In the genomic region with DNA sequence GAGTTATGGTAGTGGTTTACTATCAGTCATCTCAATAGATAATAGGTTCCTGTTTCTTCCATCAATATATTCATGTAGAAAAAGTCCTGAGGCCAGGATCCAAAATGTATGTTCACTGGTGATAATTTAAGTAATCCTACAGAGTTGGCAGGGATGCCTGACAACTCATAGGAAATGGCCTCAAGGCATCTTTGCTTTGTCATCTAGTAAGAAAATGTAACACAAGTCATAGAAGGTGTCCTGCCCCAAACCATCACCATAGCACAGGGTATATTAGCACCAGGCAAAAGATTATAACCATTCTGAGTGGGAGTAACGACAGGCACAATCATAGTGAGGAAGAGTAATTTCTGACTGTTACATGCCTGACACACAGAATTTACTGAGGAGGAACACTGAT, we compare ENCODE assay signal across 1 cellular context.
TF ChIP-seq lines count a peak whose summit lies in the region.

No MANE protein-coding gene starts in this region.

TF ChIP-seq in GM12878, 131 proteins besides CTCF, POLR2A, EP300 and RAD21 (continued from another document):
- TF ChIP-seq, protein P1, sequence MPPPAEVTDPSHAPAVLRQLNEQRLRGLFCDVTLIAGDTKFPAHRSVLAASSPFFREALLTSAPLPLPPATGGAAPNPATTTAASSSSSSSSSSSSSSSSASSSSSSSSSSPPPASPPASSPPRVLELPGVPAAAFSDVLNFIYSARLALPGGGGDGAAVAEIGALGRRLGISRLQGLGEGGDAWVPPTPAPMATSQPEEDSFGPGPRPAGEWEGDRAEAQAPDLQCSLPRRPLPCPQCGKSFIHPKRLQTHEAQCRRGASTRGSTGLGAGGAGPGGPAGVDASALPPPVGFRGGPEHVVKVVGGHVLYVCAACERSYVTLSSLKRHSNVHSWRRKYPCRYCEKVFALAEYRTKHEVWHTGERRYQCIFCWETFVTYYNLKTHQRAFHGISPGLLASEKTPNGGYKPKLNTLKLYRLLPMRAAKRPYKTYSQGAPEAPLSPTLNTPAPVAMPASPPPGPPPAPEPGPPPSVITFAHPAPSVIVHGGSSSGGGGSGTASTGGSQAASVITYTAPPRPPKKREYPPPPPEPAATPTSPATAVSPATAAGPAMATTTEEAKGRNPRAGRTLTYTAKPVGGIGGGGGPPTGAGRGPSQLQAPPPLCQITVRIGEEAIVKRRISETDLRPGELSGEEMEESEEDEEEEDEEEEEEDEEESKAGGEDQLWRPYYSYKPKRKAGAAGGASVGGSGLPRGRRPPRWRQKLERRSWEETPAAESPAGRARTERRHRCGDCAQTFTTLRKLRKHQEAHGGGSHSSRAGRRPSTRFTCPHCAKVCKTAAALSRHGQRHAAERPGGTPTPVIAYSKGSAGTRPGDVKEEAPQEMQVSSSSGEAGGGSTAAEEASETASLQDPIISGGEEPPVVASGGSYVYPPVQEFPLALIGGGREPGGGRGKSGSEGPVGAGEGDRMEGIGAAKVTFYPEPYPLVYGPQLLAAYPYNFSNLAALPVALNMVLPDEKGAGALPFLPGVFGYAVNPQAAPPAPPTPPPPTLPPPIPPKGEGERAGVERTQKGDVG (CRISPR knock-in tag; IDR thresholded peaks at IDR 0.05) = no peak
- no peak for TF ChIP-seq CHD1 (IDR thresholded peaks at IDR 0.05; ENCODE audit: low read depth, low read length)
- no peak for TF ChIP-seq KLF5 (IDR thresholded peaks at IDR 0.05; ENCODE audit: partially characterized antibody)
- no peak for TF ChIP-seq CBFB (IDR thresholded peaks at IDR 0.05; ENCODE audit: low read depth)
- TF ChIP-seq ETV6 (conservative IDR thresholded peaks at IDR 0.05 in 1 of 2, IDR thresholded peaks at IDR 0.05 in 1 of 2; ENCODE audit: borderline replicate concordance in 1 of 2, low read depth in 1 of 2) = no peak
- TF ChIP-seq, protein P2, sequence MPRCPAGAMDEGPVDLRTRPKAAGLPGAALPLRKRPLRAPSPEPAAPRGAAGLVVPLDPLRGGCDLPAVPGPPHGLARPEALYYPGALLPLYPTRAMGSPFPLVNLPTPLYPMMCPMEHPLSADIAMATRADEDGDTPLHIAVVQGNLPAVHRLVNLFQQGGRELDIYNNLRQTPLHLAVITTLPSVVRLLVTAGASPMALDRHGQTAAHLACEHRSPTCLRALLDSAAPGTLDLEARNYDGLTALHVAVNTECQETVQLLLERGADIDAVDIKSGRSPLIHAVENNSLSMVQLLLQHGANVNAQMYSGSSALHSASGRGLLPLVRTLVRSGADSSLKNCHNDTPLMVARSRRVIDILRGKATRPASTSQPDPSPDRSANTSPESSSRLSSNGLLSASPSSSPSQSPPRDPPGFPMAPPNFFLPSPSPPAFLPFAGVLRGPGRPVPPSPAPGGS (IDR thresholded peaks at IDR 0.05; ENCODE audit: borderline replicate concordance, insufficient read depth, low read depth, low read length, poor library complexity, severe bottlenecking) = no peak
- TF ChIP-seq CEBPB (IDR thresholded peaks at IDR 0.05; ENCODE audit: borderline replicate concordance in 1 of 2, low read depth in 2 of 2, low read length in 2 of 2) = no peak
- TF ChIP-seq JUNB (IDR thresholded peaks at IDR 0.05) = no peak
- TF ChIP-seq ZNF274 (IDR thresholded peaks at IDR 0.05; ENCODE audit: insufficient read depth, insufficient read length) = no peak
- TF ChIP-seq DPF2 (IDR thresholded peaks at IDR 0.05) = no peak
- no peak for TF ChIP-seq FOS (IDR thresholded peaks at IDR 0.05; ENCODE audit: borderline replicate concordance, extremely low read depth, insufficient read length)
- TF ChIP-seq, protein P3, sequence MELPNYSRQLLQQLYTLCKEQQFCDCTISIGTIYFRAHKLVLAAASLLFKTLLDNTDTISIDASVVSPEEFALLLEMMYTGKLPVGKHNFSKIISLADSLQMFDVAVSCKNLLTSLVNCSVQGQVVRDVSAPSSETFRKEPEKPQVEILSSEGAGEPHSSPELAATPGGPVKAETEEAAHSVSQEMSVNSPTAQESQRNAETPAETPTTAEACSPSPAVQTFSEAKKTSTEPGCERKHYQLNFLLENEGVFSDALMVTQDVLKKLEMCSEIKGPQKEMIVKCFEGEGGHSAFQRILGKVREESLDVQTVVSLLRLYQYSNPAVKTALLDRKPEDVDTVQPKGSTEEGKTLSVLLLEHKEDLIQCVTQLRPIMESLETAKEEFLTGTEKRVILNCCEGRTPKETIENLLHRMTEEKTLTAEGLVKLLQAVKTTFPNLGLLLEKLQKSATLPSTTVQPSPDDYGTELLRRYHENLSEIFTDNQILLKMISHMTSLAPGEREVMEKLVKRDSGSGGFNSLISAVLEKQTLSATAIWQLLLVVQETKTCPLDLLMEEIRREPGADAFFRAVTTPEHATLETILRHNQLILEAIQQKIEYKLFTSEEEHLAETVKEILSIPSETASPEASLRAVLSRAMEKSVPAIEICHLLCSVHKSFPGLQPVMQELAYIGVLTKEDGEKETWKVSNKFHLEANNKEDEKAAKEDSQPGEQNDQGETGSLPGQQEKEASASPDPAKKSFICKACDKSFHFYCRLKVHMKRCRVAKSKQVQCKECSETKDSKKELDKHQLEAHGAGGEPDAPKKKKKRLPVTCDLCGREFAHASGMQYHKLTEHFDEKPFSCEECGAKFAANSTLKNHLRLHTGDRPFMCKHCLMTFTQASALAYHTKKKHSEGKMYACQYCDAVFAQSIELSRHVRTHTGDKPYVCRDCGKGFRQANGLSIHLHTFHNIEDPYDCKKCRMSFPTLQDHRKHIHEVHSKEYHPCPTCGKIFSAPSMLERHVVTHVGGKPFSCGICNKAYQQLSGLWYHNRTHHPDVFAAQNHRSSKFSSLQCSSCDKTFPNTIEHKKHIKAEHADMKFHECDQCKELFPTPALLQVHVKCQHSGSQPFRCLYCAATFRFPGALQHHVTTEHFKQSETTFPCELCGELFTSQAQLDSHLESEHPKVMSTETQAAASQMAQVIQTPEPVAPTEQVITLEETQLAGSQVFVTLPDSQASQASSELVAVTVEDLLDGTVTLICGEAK (IDR thresholded peaks at IDR 0.05; ENCODE audit: borderline replicate concordance) = no peak
- TF ChIP-seq, protein P4, sequence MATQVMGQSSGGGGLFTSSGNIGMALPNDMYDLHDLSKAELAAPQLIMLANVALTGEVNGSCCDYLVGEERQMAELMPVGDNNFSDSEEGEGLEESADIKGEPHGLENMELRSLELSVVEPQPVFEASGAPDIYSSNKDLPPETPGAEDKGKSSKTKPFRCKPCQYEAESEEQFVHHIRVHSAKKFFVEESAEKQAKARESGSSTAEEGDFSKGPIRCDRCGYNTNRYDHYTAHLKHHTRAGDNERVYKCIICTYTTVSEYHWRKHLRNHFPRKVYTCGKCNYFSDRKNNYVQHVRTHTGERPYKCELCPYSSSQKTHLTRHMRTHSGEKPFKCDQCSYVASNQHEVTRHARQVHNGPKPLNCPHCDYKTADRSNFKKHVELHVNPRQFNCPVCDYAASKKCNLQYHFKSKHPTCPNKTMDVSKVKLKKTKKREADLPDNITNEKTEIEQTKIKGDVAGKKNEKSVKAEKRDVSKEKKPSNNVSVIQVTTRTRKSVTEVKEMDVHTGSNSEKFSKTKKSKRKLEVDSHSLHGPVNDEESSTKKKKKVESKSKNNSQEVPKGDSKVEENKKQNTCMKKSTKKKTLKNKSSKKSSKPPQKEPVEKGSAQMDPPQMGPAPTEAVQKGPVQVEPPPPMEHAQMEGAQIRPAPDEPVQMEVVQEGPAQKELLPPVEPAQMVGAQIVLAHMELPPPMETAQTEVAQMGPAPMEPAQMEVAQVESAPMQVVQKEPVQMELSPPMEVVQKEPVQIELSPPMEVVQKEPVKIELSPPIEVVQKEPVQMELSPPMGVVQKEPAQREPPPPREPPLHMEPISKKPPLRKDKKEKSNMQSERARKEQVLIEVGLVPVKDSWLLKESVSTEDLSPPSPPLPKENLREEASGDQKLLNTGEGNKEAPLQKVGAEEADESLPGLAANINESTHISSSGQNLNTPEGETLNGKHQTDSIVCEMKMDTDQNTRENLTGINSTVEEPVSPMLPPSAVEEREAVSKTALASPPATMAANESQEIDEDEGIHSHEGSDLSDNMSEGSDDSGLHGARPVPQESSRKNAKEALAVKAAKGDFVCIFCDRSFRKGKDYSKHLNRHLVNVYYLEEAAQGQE (IDR thresholded peaks at IDR 0.05; ENCODE audit: low read depth, low read length) = no peak
- TF ChIP-seq LARP7 (IDR thresholded peaks at IDR 0.05) = no peak
- TF ChIP-seq, protein P5, sequence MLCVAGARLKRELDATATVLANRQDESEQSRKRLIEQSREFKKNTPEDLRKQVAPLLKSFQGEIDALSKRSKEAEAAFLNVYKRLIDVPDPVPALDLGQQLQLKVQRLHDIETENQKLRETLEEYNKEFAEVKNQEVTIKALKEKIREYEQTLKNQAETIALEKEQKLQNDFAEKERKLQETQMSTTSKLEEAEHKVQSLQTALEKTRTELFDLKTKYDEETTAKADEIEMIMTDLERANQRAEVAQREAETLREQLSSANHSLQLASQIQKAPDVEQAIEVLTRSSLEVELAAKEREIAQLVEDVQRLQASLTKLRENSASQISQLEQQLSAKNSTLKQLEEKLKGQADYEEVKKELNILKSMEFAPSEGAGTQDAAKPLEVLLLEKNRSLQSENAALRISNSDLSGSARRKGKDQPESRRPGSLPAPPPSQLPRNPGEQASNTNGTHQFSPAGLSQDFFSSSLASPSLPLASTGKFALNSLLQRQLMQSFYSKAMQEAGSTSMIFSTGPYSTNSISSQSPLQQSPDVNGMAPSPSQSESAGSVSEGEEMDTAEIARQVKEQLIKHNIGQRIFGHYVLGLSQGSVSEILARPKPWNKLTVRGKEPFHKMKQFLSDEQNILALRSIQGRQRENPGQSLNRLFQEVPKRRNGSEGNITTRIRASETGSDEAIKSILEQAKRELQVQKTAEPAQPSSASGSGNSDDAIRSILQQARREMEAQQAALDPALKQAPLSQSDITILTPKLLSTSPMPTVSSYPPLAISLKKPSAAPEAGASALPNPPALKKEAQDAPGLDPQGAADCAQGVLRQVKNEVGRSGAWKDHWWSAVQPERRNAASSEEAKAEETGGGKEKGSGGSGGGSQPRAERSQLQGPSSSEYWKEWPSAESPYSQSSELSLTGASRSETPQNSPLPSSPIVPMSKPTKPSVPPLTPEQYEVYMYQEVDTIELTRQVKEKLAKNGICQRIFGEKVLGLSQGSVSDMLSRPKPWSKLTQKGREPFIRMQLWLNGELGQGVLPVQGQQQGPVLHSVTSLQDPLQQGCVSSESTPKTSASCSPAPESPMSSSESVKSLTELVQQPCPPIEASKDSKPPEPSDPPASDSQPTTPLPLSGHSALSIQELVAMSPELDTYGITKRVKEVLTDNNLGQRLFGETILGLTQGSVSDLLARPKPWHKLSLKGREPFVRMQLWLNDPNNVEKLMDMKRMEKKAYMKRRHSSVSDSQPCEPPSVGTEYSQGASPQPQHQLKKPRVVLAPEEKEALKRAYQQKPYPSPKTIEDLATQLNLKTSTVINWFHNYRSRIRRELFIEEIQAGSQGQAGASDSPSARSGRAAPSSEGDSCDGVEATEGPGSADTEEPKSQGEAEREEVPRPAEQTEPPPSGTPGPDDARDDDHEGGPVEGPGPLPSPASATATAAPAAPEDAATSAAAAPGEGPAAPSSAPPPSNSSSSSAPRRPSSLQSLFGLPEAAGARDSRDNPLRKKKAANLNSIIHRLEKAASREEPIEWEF (IDR thresholded peaks at IDR 0.05; ENCODE audit: insufficient replicate concordance, low read depth, low read length) = no peak
- TF ChIP-seq, protein P6, sequence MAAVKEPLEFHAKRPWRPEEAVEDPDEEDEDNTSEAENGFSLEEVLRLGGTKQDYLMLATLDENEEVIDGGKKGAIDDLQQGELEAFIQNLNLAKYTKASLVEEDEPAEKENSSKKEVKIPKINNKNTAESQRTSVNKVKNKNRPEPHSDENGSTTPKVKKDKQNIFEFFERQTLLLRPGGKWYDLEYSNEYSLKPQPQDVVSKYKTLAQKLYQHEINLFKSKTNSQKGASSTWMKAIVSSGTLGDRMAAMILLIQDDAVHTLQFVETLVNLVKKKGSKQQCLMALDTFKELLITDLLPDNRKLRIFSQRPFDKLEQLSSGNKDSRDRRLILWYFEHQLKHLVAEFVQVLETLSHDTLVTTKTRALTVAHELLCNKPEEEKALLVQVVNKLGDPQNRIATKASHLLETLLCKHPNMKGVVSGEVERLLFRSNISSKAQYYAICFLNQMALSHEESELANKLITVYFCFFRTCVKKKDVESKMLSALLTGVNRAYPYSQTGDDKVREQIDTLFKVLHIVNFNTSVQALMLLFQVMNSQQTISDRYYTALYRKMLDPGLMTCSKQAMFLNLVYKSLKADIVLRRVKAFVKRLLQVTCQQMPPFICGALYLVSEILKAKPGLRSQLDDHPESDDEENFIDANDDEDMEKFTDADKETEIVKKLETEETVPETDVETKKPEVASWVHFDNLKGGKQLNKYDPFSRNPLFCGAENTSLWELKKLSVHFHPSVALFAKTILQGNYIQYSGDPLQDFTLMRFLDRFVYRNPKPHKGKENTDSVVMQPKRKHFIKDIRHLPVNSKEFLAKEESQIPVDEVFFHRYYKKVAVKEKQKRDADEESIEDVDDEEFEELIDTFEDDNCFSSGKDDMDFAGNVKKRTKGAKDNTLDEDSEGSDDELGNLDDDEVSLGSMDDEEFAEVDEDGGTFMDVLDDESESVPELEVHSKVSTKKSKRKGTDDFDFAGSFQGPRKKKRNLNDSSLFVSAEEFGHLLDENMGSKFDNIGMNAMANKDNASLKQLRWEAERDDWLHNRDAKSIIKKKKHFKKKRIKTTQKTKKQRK (IDR thresholded peaks at IDR 0.05; ENCODE audit: low read depth, low read length) = no peak
